In the genomic region with DNA sequence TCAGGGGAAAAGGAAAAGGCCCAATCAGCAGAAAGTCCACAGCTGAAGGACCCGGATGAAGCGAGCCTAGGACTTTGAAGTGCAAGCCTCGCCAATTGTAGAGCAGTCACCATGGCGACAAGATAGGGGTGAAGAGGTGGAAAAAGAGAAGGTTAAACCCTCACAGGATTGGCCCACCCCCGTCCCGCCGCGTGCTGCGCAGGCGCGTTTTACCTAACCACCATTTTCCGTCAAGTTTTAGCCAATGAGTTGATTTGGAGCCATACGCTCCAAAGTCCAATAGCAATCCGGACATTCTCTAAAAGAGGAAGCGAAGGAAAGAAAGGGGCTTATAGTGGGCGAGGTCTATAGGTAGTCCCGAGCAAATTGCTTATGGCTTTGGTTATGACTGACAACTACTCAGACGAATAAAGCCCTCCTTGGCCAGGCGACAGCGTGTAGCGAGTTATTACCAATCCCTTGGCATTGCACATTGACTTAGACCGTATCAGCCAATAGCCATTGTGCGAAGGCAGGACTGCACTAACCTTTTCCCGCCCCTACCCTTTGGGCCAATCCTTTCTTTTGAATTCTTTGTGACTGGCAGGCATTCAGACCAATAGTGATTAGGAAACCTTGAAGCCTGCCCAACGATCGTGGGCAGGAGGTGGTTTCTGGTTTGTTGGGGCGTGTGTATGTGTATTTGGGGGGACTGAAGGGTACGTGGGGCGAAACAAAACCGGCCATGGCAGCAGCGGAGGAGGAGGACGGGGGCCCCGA, we compare ENCODE assay signal across 8 cellular contexts. TPM values are rescaled to one million over a fixed set of nuclear protein-coding genes. Genes with fewer than 3 reads are reported as not detected.
DNase-seq lines count a peak whose midpoint lies in the region; ATAC-seq and TF ChIP-seq lines count a peak whose summit lies in the region.

Gene RNF5, plus strand, starts transcription at position 618 of the 759 bp plus-strand sequence. Its CDS starts 107 bp downstream, at position 725.

- H3K9me3 ChIP-seq in right atrium auricular region, result no peaks in the 10 kb centered on the region
- no peaks in the 10 kb centered on the region for H3K9me3 ChIP-seq in psoas muscle
- H3K9me3 ChIP-seq in uterus, result no peaks in the 10 kb centered on the region

- peak; percentile 49 for TF ChIP-seq POLR2A in GM15510 (IDR thresholded peaks at IDR 0.05; ENCODE audit: borderline replicate concordance, extremely low read depth, insufficient read length)
- TF ChIP-seq POLR2A in uterus (IDR thresholded peaks at IDR 0.05), result peak in 1 of 2 donors; percentile 37

- H3K4me3 ChIP-seq in right atrium auricular region (peak within 1 kb of the TSS; percentile 88 to 95), psoas muscle (peak within 1 kb of the TSS; percentile 92), uterus (peak within 1 kb of the TSS; percentile 84 to 99)

- H3K27me3 ChIP-seq in right atrium auricular region (no peaks in the 10 kb centered on the region), psoas muscle (ENCODE audit: insufficient read depth in 3 of 3, low read length in 2 of 3) (no peaks in the 10 kb centered on the region), uterus (no peaks in the 10 kb centered on the region)

- ATAC-seq in HG02938 (IDR thresholded peaks at IDR 0.05; ENCODE audit: unreplicated experiment) (peak; percentile 75), psoas muscle (peak; percentile 86 to 88 (median 87))

- intact Hi-C loops in T-helper 2 cell treated with Interferon-gamma antibody and Interleukin-4, amounts not matched to agents 100 ng/mL and 5 ng/mL, for 36 hours (cut with micrococcal nuclease), result loop anchor here (1.0 to 10.0 kb wide), 7 partner anchors 12 to 794 kb away; partner anchors contain the start of genes C6orf47, CLIC1, CSNK2B and GPANK1
- intact Hi-C loops in psoas muscle (cut with DNase I) (loop anchor here (2.0 to 5.0 kb wide), 2 partner anchors 49 to 51 kb away; partner anchors contain the start of gene ATF6B (in 2 of the 2)), uterus (cut with DNase I; ENCODE audit: low total_unique reads) (loop anchor here (10.0 kb wide), 1 partner anchor 53 kb away; the partner anchor contains the start of gene ATF6B)

- WGBS in psoas muscle, 3 donors, result 0 to 1% (median 1%) methylated on average over 33 of the region's 33 CpGs

- peaks cover 25% of the 10 kb centered on the region for H3K36me3 ChIP-seq in right atrium auricular region
- H3K36me3 ChIP-seq in psoas muscle (ENCODE audit: insufficient read depth in 1 of 2, low read depth in 1 of 2), result peaks cover 0 to 30% of the 10 kb centered on the region in 2 donors
- no peaks in the 10 kb centered on the region for H3K36me3 ChIP-seq in uterus

- H3K27ac ChIP-seq in right atrium auricular region (peak within 1 kb of the TSS; percentile 92 to 94), psoas muscle (peak within 1 kb of the TSS; percentile 87), uterus (peak within 1 kb of the TSS; percentile 96 to 98)

- TF ChIP-seq CTCF in right atrium auricular region (IDR thresholded peaks at IDR 0.05), result no peak
- TF ChIP-seq CTCF in psoas muscle (IDR thresholded peaks at IDR 0.05), result no peak
- peak in 1 of 4 experiments; percentile 20 for TF ChIP-seq CTCF in uterus (IDR thresholded peaks at IDR 0.05)

- peak; percentile 95 to 99 for DNase-seq in NCI-H187 (lab: John Stamatoyannopoulos, UW)
- peak; percentile 76 to 100 (median 96) for DNase-seq in anterior cingulate cortex (lab: John Stamatoyannopoulos, UW)
- peak; percentile 99 for DNase-seq in right atrium auricular region (ENCODE audit: low spot score)
- DNase-seq in psoas muscle, result peak; percentile 93 to 94
- peak; percentile 95 to 99 for DNase-seq in uterus

- peaks cover 0 to 61% of the 10 kb centered on the region in 2 donors for H3K4me1 ChIP-seq in right atrium auricular region
- peaks cover 38% of the 10 kb centered on the region for H3K4me1 ChIP-seq in psoas muscle
- H3K4me1 ChIP-seq in uterus, result peaks cover 9 to 14% of the 10 kb centered on the region in 2 donors

RNA-seq across cellular contexts. Expression of gene RNF5, which starts in this region (rescaled TPM):
- 41.1 and 42.9 TPM in 2 replicates for total RNA-seq in T-helper 2 cell treated with Interferon-gamma antibody and Interleukin-4, amounts not matched to agents 100 ng/mL and 5 ng/mL, for 36 hours
- total RNA-seq in right atrium auricular region (100 to 1,000 TPM; 104 to 106 TPM), psoas muscle (10 to 100 TPM; 52.0 to 91.1 (median 57.0) TPM), uterus (10 to 100 TPM; 45.6 to 84.7 (median 56.3) TPM)
- 100 to 1,000 TPM; 110 to 122 (median 113) TPM for polyA plus RNA-seq in psoas muscle

Comparison
In these comparisons a context has a peak if more than half of its experiments do, and no peak if none do; other contexts are left out.
1. Peak in every context shown above with its lines: DNase-seq, ATAC-seq, H3K4me3 ChIP-seq and H3K27ac ChIP-seq.